Comparison of ENCODE assay signal across 15 cellular contexts in the genomic region with DNA sequence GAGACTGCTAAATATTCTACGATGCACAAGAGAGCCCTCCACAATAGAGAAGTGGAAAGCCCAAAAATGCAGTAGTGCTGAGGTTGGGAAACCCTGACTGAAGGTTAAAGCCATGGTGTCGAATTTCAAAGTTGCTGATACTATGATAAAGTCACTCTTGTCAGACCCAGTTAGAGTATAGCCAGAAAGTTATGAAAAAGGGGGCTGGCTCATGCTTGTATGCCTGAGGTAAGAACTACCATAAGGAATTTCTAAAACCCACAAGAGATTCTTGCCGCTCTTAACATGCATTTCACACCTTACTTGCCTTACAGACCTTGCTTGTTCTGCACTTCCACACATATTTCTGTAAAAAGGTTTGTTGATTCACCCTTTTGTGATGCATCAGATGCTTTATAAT.
A peak's percentile ranks its signal among the peaks of the same experiment; 100 is the strongest.
DNase-seq lines count a peak whose midpoint lies in the region; ATAC-seq and TF ChIP-seq lines count a peak whose summit lies in the region.
"Had no signal": no experiment of that assay in that cellular context is flagged by ENCODE, and none has a peak within 500 bp of the region (broad histone marks: within the 10 kb centered on the region; RNA-seq: fewer than 3 reads in every experiment).

No MANE protein-coding gene starts in this region.

- no peaks in the 10 kb centered on the region for H3K27me3 ChIP-seq in heart right ventricle
- H3K27me3 ChIP-seq: transverse colon had no signal

- no peak overlapping the region for H3K27ac ChIP-seq in heart right ventricle
- H3K27ac ChIP-seq: coronary artery, transverse colon had no signal

- peak overlapping the region; percentile 68 for H3K27ac Mint-ChIP-seq in mesothelial cell of epicardium
- H3K27ac Mint-ChIP-seq: activated naive CD4-positive, alpha-beta T cell treated with anti-CD3 and anti-CD28 coated beads, Interleukin-2, amount 50 U/mL, for 24 hours had no signal

- intact Hi-C loops in heart right ventricle (cut with DNase I): no loop called here

- no peaks in the 10 kb centered on the region for H3K27me3 Mint-ChIP-seq in mesothelial cell of epicardium (ENCODE audit: low read depth)
- H3K27me3 Mint-ChIP-seq: activated naive CD4-positive, alpha-beta T cell treated with anti-CD3 and anti-CD28 coated beads, Interleukin-2, amount 50 U/mL, for 24 hours had no signal

- TF ChIP-seq CTCF in astrocyte of the cerebellum (IDR thresholded peaks at IDR 0.05; ENCODE audit: low read depth, low read length, missing control alignments) (no peak), mesothelial cell of epicardium (IDR thresholded peaks at IDR 0.05; ENCODE audit: unreplicated experiment) (no peak), heart right ventricle (IDR thresholded peaks at IDR 0.05) (no peak)

- ATAC-seq in HG03457 (IDR thresholded peaks at IDR 0.05; ENCODE audit: unreplicated experiment) (no peak), HG03432 (IDR thresholded peaks at IDR 0.05; ENCODE audit: unreplicated experiment) (no peak), heart right ventricle (no peak)

- WGBS in heart right ventricle, 2 donors: 39 to 49% methylated on average over 3 of the region's 3 CpGs

- H3K36me3 Mint-ChIP-seq in mesothelial cell of epicardium: peaks cover 2% of the 10 kb centered on the region
- H3K36me3 Mint-ChIP-seq: activated naive CD4-positive, alpha-beta T cell treated with anti-CD3 and anti-CD28 coated beads, Interleukin-2, amount 50 U/mL, for 24 hours had no signal

- H3K4me1 Mint-ChIP-seq in mesothelial cell of epicardium: peaks cover 43% of the 10 kb centered on the region
- H3K4me1 Mint-ChIP-seq: activated naive CD4-positive, alpha-beta T cell treated with anti-CD3 and anti-CD28 coated beads, Interleukin-2, amount 50 U/mL, for 24 hours had no signal

- DNase-seq in NCI-H1436 (lab: John Stamatoyannopoulos, UW) (peak; percentile 5), NCI-H1436 treated with DMSO at 0.1 percent for 48 hours (lab: John Stamatoyannopoulos, UW) (no peak), NCI-H69 (lab: John Stamatoyannopoulos, UW) (peak; percentile 53), astrocyte of the cerebellum (ENCODE audit: low read depth) (peak; percentile 8), mesothelial cell of epicardium (ENCODE audit: low spot score in 2 of 2, unreplicated experiment in 2 of 2) (no peak), heart right ventricle (no peak)
- DNase-seq: activated CD8-positive, alpha-beta memory T cell treated with anti-CD3 and anti-CD28 coated beads for 24 hours; DND-41; transverse colon had no signal

- in situ Hi-C loops in astrocyte of the cerebellum (cut with HindIII; ENCODE audit: low sequenced_read_pairs): no loop called here

- peaks cover 4% of the 10 kb centered on the region for H3K9me3 Mint-ChIP-seq in mesothelial cell of epicardium
- H3K9me3 Mint-ChIP-seq: nephron had no signal

- H3K9me3 ChIP-seq in heart right ventricle: no peaks in the 10 kb centered on the region
- H3K9me3 ChIP-seq: transverse colon had no signal

- H3K36me3 ChIP-seq in heart right ventricle: no peaks in the 10 kb centered on the region
- H3K36me3 ChIP-seq: transverse colon had no signal

- H3K4me3 ChIP-seq in astrocyte of the cerebellum (ENCODE audit: low read depth, low read length) (no peak overlapping the region), heart right ventricle (no peak overlapping the region)
- H3K4me3 ChIP-seq: coronary artery, smooth muscle cell, transverse colon had no signal

- H3K4me1 ChIP-seq in heart right ventricle: no peaks in the 10 kb centered on the region
- H3K4me1 ChIP-seq: transverse colon had no signal

- no peak overlapping the region for H3K4me3 Mint-ChIP-seq in mesothelial cell of epicardium
- H3K4me3 Mint-ChIP-seq: activated naive CD4-positive, alpha-beta T cell treated with anti-CD3 and anti-CD28 coated beads, Interleukin-2, amount 50 U/mL, for 24 hours; nephron had no signal

Comparison
In these comparisons a context has a peak if more than half of its experiments do, and no peak if none do; other contexts are left out.
1. DNase-seq: peak in NCI-H1436 (single experiment), NCI-H69 (single experiment) and astrocyte of the cerebellum (single experiment); none in NCI-H1436 treated with DMSO at 0.1 percent for 48 hours (single experiment), mesothelial cell of epicardium (0 of 2) and heart right ventricle (0 of 2).